Comparison of ENCODE assay signal across 9 cellular contexts in genomic region chr2:231563378-231563961, GRCh38. TPM values are rescaled to one million over a fixed set of nuclear protein-coding genes. Genes with fewer than 3 reads are reported as not detected.
DNase-seq lines count a peak whose midpoint lies in the region; ATAC-seq and TF ChIP-seq lines count a peak whose summit lies in the region.
"Had no signal": no experiment of that assay in that cellular context is flagged by ENCODE, and none has a peak within 500 bp of the region (broad histone marks: within the 10 kb centered on the region; RNA-seq: fewer than 3 reads in every experiment).

No MANE protein-coding gene starts in this region.

- H3K23ac ChIP-seq in neuronal stem cell (ENCODE audit: low read depth, low read length, poor library complexity), result no peak overlapping the region

- H3K36me3 ChIP-seq in neuronal stem cell (replicated peaks in 1 of 2; ENCODE audit: control insufficient read depth in 2 of 2, insufficient read depth in 2 of 2, low read length in 2 of 2), result no peaks in the 10 kb centered on the region

- ATAC-seq in activated B cell treated with CpG ODN at 0.5 μM for 24 hours (ENCODE audit: low read depth) (peak; percentile 78), GM21737 (IDR thresholded peaks at IDR 0.05; ENCODE audit: unreplicated experiment) (no peak)

- H3K4me3 Mint-ChIP-seq in activated B cell treated with CpG ODN at 0.5 μM for 24 hours, result no peak overlapping the region
- H3K4me3 Mint-ChIP-seq: naive thymus-derived CD8-positive, alpha-beta T cell had no signal

- no peak overlapping the region for H2BK120ac ChIP-seq in neuronal stem cell (ENCODE audit: low read depth, low read length)

- no peak overlapping the region for H3K18ac ChIP-seq in neuronal stem cell (ENCODE audit: low read length)

- no peak overlapping the region for H3K27ac ChIP-seq in neuronal stem cell (replicated peaks; ENCODE audit: low read length)

- POLR2A ChIA-PET in activated B cell treated with CpG ODN at 0.5 μM for 24 hours (lab: Charles Lee), result interaction anchor here (0.5 to 1.0 kb wide), 5 partner anchors 10 to 240 kb away, joined by 4 to 8 read pairs (median 5); no protein-coding TSS in a partner anchor

- no peaks in the 10 kb centered on the region for H3K9me3 Mint-ChIP-seq in activated B cell treated with CpG ODN at 0.5 μM for 24 hours
- H3K9me3 Mint-ChIP-seq: naive thymus-derived CD8-positive, alpha-beta T cell had no signal

- H3K27me3 ChIP-seq in neuronal stem cell (ENCODE audit: control insufficient read depth in 3 of 3, insufficient read depth in 3 of 3, low read depth in 1 of 3, low read length in 3 of 3), result no peaks in the 10 kb centered on the region

- no peak overlapping the region for H3K27ac Mint-ChIP-seq in activated B cell treated with CpG ODN at 0.5 μM for 24 hours

- DNase-seq in A172 (ENCODE audit: low spot score), result peak; percentile 67
- peak; percentile 76 for DNase-seq in G401 (ENCODE audit: low spot score)
- peak; percentile 11 for DNase-seq in NCI-H1092 (lab: John Stamatoyannopoulos, UW)
- DNase-seq in activated B cell treated with CpG ODN at 0.5 μM for 24 hours, result no peak
- peak; percentile 72 for DNase-seq in fibroblast of mammary gland (ENCODE audit: low read depth)
- peak; percentile 51 for DNase-seq in neuronal stem cell (ENCODE audit: low spot score)
- DNase-seq in ureter (ENCODE audit: low spot score), result no peak
- DNase-seq: naive thymus-derived CD8-positive, alpha-beta T cell had no signal

- peaks cover 2% of the 10 kb centered on the region for H3K79me1 ChIP-seq in neuronal stem cell (ENCODE audit: low read depth, low read length)

- H3K9ac ChIP-seq in neuronal stem cell (ENCODE audit: low read depth, low read length, poor library complexity), result no peak overlapping the region

- no peak overlapping the region for H2BK5ac ChIP-seq in neuronal stem cell (ENCODE audit: low read length)

- H4K8ac ChIP-seq in neuronal stem cell (ENCODE audit: low read depth, low read length), result no peak overlapping the region

- WGBS in neuronal stem cell (ENCODE audit: extremely low coverage in 2 of 2, insufficient read length in 2 of 2, insufficient replicate concordance in 1 of 2), 2 donors, result no CpG with 5 or more reads among the region's 3 CpGs

- H2AK5ac ChIP-seq in neuronal stem cell (ENCODE audit: low read depth, low read length), result no peak overlapping the region

- H3K4ac ChIP-seq in neuronal stem cell (ENCODE audit: low read length), result no peak overlapping the region

- no peak overlapping the region for H2AFZ ChIP-seq in neuronal stem cell (ENCODE audit: low read length)

- no peak overlapping the region for H2BK12ac ChIP-seq in neuronal stem cell (ENCODE audit: low read length)

- no peaks in the 10 kb centered on the region for H3K36me3 Mint-ChIP-seq in activated B cell treated with CpG ODN at 0.5 μM for 24 hours (ENCODE audit: low read depth)

- H3K14ac ChIP-seq in neuronal stem cell (ENCODE audit: low read length), result no peak overlapping the region

- H3K4me2 ChIP-seq in neuronal stem cell (ENCODE audit: insufficient read depth, low read length, poor library complexity, severe bottlenecking), result no peak overlapping the region

- intact Hi-C loops in activated B cell treated with CpG ODN at 0.5 μM for 24 hours (cut with micrococcal nuclease), result loop anchor here (1.0 kb wide), 2 partner anchors 38 to 152 kb away; no protein-coding TSS in a partner anchor

- CTCF ChIA-PET in activated B cell treated with CpG ODN at 0.5 μM for 24 hours (lab: Charles Lee), result interaction anchor here (0.8 to 2.1 kb wide), 8 partner anchors 17 to 201 kb away, joined by 3 to 10 read pairs (median 4); no protein-coding TSS in a partner anchor

- H3K9me3 ChIP-seq in neuronal stem cell (replicated peaks in 1 of 2; ENCODE audit: control insufficient read depth in 2 of 2, insufficient read depth in 1 of 2, low read depth in 1 of 2, low read length in 2 of 2), result peaks cover 0 to 3% of the 10 kb centered on the region in 2 donors

- no peak for TF ChIP-seq CTCF in activated B cell treated with CpG ODN at 0.5 μM for 24 hours (IDR thresholded peaks at IDR 0.05)
- TF ChIP-seq CTCF in fibroblast of mammary gland (conservative IDR thresholded peaks at IDR 0.05; ENCODE audit: control insufficient read depth, insufficient read depth, low read depth, low read length), result peak; percentile 79

- H3K4me1 ChIP-seq in neuronal stem cell (ENCODE audit: control insufficient read depth in 2 of 2, insufficient read depth in 1 of 2, low read depth in 1 of 2, low read length in 2 of 2), result peaks cover 0 to 2% of the 10 kb centered on the region in 2 donors

- peaks cover under 1% of the 10 kb centered on the region for H3K4me1 Mint-ChIP-seq in activated B cell treated with CpG ODN at 0.5 μM for 24 hours

- H2BK15ac ChIP-seq in neuronal stem cell (ENCODE audit: low read length), result no peak overlapping the region

- H3K4me3 ChIP-seq in fibroblast of mammary gland (ENCODE audit: control insufficient read depth, low read depth, low read length), result no peak overlapping the region
- no peak overlapping the region for H3K4me3 ChIP-seq in neuronal stem cell (ENCODE audit: low read length in 2 of 2)

- no peak overlapping the region for H4K91ac ChIP-seq in neuronal stem cell (ENCODE audit: low read depth, low read length, poor library complexity)

- H3K27me3 Mint-ChIP-seq in activated B cell treated with CpG ODN at 0.5 μM for 24 hours, result peaks cover 2% of the 10 kb centered on the region
- H3K27me3 Mint-ChIP-seq: naive thymus-derived CD8-positive, alpha-beta T cell had no signal

- in situ Hi-C loops in G401 (cut with HindIII; ENCODE audit: low sequenced_read_pairs), result no loop called here

RNA-seq across cellular contexts. Expression of gene TEX44, which starts 29.2 kb away (rescaled TPM):
- total RNA-seq in A172 (2014; rRNA removed; shearing (Covaris generic)), result not detected in 2 replicates
- total RNA-seq in G401 (2014; rRNA removed; shearing (Covaris generic)), result not detected in 2 replicates
- total RNA-seq in activated B cell treated with CpG ODN at 0.5 μM for 24 hours, result not detected in 2 replicates
- polyA plus RNA-seq in neuronal stem cell (2013, experiment 1 of 2), result not detected
- polyA plus RNA-seq in neuronal stem cell (2013, experiment 2 of 2), result not detected
- not detected for total RNA-seq in ureter
- total RNA-seq: naive thymus-derived CD8-positive, alpha-beta T cell had no signal
- polyA plus RNA-seq: naive thymus-derived CD8-positive, alpha-beta T cell had no signal

RNA-seq across cellular contexts. Expression of gene NMUR1, which starts 33.2 kb away (rescaled TPM):
- total RNA-seq in A172 (2014; rRNA removed; shearing (Covaris generic)), result not detected in 2 replicates
- not detected in 2 replicates for total RNA-seq in G401 (2014; rRNA removed; shearing (Covaris generic))
- not detected in 2 replicates for total RNA-seq in activated B cell treated with CpG ODN at 0.5 μM for 24 hours
- polyA plus RNA-seq in neuronal stem cell (2013, experiment 1 of 2), result 0.28 TPM
- polyA plus RNA-seq in neuronal stem cell (2013, experiment 2 of 2), result 0.29 TPM
- total RNA-seq in ureter, result 2.0 TPM

Comparison
In these comparisons a context has a peak if more than half of its experiments do, and no peak if none do; other contexts are left out.
1. DNase-seq: peak in A172 (single experiment), G401 (single experiment), NCI-H1092 (single experiment), fibroblast of mammary gland (single experiment) and neuronal stem cell (single experiment); none in activated B cell treated with CpG ODN at 0.5 μM for 24 hours (single experiment) and ureter (single experiment).